Comparison of ENCODE assay signal across 19 cellular contexts in the genomic region with DNA sequence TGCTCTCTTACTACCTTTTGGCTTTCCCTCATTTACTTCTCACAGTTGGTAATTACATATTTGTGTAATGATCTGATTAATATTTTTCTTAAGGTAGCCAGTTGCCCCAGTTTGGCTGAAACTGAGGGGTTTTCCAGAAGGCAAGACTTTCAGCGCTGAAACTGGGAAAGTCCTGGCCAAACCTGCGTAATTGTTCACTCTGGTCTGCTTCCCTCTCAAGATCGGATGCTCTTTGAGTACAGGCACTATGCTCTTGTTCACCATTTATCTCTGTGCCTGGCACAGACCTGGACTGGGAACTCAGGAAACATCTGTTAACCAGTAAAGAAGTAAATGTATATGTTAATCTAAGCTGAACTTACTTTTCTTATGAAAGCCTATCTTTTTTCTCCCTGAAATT.
A peak's percentile ranks its signal among the peaks of the same experiment; 100 is the strongest.
DNase-seq lines count a peak whose midpoint lies in the region; TF ChIP-seq lines count a peak whose summit lies in the region.
"Had no signal": no experiment of that assay in that cellular context is flagged by ENCODE, and none has a peak within 500 bp of the region (broad histone marks: within the 10 kb centered on the region; RNA-seq: fewer than 3 reads in every experiment).

No MANE protein-coding gene starts in this region.

- intact Hi-C loops in mammary epithelial cell (cut with micrococcal nuclease) (no loop called here), MCF 10A (cut with micrococcal nuclease) (no loop called here), CD14-positive monocyte (cut with micrococcal nuclease) (no loop called here)

- H3K9me3 ChIP-seq in mammary epithelial cell (replicated peaks; ENCODE audit: insufficient read depth, low read length), result no peaks in the 10 kb centered on the region

- H3K36me3 ChIP-seq in mammary epithelial cell (ENCODE audit: insufficient read depth, low read length), result no peaks in the 10 kb centered on the region

- in situ Hi-C loops in mammary epithelial cell (cut with MboI; ENCODE audit: low sequenced_read_pairs in 2 of 2) (no loop called here), GM13976 (cut with MboI; ENCODE audit: low sequenced_read_pairs, unreplicated experiment) (no loop called here)

- H3K4me3 ChIP-seq in mammary epithelial cell (replicated peaks in 1 of 3; ENCODE audit: insufficient read depth in 1 of 3, low read depth in 2 of 3, low read length in 3 of 3), result no peak overlapping the region

- H3K9ac ChIP-seq in mammary epithelial cell (ENCODE audit: insufficient read depth, low read length), result no peak overlapping the region

- H3K27ac ChIP-seq in mammary epithelial cell (ENCODE audit: insufficient read depth, low read depth, low read length), result peak overlapping the region; percentile 6
- H3K27ac ChIP-seq: C4-2B had no signal

- H3K27ac Mint-ChIP-seq in MCF 10A (ENCODE audit: low read depth, unreplicated experiment) (no peak overlapping the region), nephron progenitor cell (peak overlapping the region; percentile 7), CD14-positive monocyte (no peak overlapping the region)
- H3K27ac Mint-ChIP-seq: HFFc6 had no signal

- TF ChIP-seq CTCF in mammary epithelial cell (conservative IDR thresholded peaks at IDR 0.05 in 1 of 2, IDR thresholded peaks at IDR 0.05 in 1 of 2; ENCODE audit: extremely low read depth in 1 of 2, insufficient read depth in 1 of 2, low read depth in 1 of 2, low read length in 2 of 2), result no peak
- no peak for TF ChIP-seq CTCF in MCF 10A (IDR thresholded peaks at IDR 0.05; ENCODE audit: unreplicated experiment)
- no peak for TF ChIP-seq CTCF in nephron progenitor cell (IDR thresholded peaks at IDR 0.05)
- TF ChIP-seq CTCF in CD14-positive monocyte (IDR thresholded peaks at IDR 0.05), result no peak
- TF ChIP-seq CTCF in GM10266 (IDR thresholded peaks at IDR 0.05; ENCODE audit: control insufficient read depth, insufficient read depth, low read depth, missing control alignments), result no peak
- TF ChIP-seq CTCF in GM13976 (IDR thresholded peaks at IDR 0.05; ENCODE audit: borderline replicate concordance, control extremely low read depth, extremely low read depth, insufficient read depth, missing control alignments), result no peak

- no peaks in the 10 kb centered on the region for H4K20me1 ChIP-seq in mammary epithelial cell (ENCODE audit: insufficient read depth, low read length)

- H3K9me3 Mint-ChIP-seq in MCF 10A (ENCODE audit: unreplicated experiment) (no peaks in the 10 kb centered on the region), nephron progenitor cell (peaks cover 31% of the 10 kb centered on the region), CD14-positive monocyte (peaks cover 0 to 9% (median 5%) of the 10 kb centered on the region in 7 donors)
- H3K9me3 Mint-ChIP-seq: HFFc6 had no signal

- CTCF ChIA-PET in mammary epithelial cell (lab: Charles Lee; ENCODE audit: low non-redundant PET), result interaction anchor here (0.5 kb wide), 1 partner anchor 9 kb away, joined by 15 read pairs; no protein-coding TSS in a partner anchor
- CTCF ChIA-PET in MCF 10A (lab: Yijun Ruan, JAX), result interaction anchor here (0.6 kb wide), 1 partner anchor 205 kb away, joined by 6 read pairs; no protein-coding TSS in a partner anchor

- H3K27me3 ChIP-seq in mammary epithelial cell (ENCODE audit: insufficient read depth, low read length), result no peaks in the 10 kb centered on the region

- H3K4me1 ChIP-seq in mammary epithelial cell (ENCODE audit: insufficient read depth, low read length), result peaks cover 27% of the 10 kb centered on the region

- no peak overlapping the region for H3K4me2 ChIP-seq in mammary epithelial cell (ENCODE audit: insufficient read depth, low read depth, low read length)

- H3K27me3 Mint-ChIP-seq in MCF 10A (ENCODE audit: insufficient read depth, unreplicated experiment) (no peaks in the 10 kb centered on the region), nephron progenitor cell (ENCODE audit: low read depth, poor library complexity) (no peaks in the 10 kb centered on the region), CD14-positive monocyte (ENCODE audit: low read depth in 3 of 3) (peaks cover 0 to 1% (median 1%) of the 10 kb centered on the region in 3 donors)

- H3K4me1 Mint-ChIP-seq in MCF 10A (ENCODE audit: insufficient read depth, unreplicated experiment) (no peaks in the 10 kb centered on the region), nephron progenitor cell (no peaks in the 10 kb centered on the region), CD14-positive monocyte (no peaks in the 10 kb centered on the region)

- no peak overlapping the region for H2AFZ ChIP-seq in mammary epithelial cell (ENCODE audit: low read depth, low read length)

- POLR2A ChIA-PET in MCF 10A (lab: Yijun Ruan, JAX), result no interaction called here

- no peaks in the 10 kb centered on the region for H3K79me2 ChIP-seq in mammary epithelial cell (ENCODE audit: insufficient read depth, low read length)

- H3K36me3 Mint-ChIP-seq in MCF 10A (ENCODE audit: insufficient read depth, unreplicated experiment) (no peaks in the 10 kb centered on the region), nephron progenitor cell (ENCODE audit: low read depth) (peaks cover 32% of the 10 kb centered on the region), CD14-positive monocyte (peaks cover 0 to 8% of the 10 kb centered on the region in 2 donors)

- dilution Hi-C loops in mammary epithelial cell (cut with HindIII; ENCODE audit: low sequenced_read_pairs), result no loop called here

- BruUV-seq in mammary epithelial cell (replicated peaks; lab: Mats Ljungman, UMichigan) (no TSS peak), MCF 10A (replicated peaks; lab: Mats Ljungman, UMichigan) (no TSS peak)

- WGBS in mammary epithelial cell (ENCODE audit: low coverage, missing lambda C conversion rate), result 51% methylated on average over 3 of the region's 3 CpGs

- peak; percentile 61 for DNase-seq in mammary epithelial cell
- no peak for DNase-seq in MCF 10A (ENCODE audit: unreplicated experiment)
- DNase-seq in dermis blood vessel endothelial cell, result peak; percentile 33
- no peak for DNase-seq in nephron progenitor cell
- no peak for DNase-seq in NCI-H748 treated with DMSO at 0.1 percent for 48 hours (lab: John Stamatoyannopoulos, UW)
- no peak for DNase-seq in CD14-positive monocyte (ENCODE audit: low spot score)
- DNase-seq in GM10266 (ENCODE audit: extremely low spot score), result no peak
- DNase-seq in GM13976 (ENCODE audit: low spot score), result no peak
- DNase-seq: 8988T, COR-L47, DMS153, GOT3, MV-4-11, NCI-H1417 treated with DMSO at 0.1 percent for 48 hours, NCI-H2029, NCI-H2171 treated with DMSO at 0.1 percent for 48 hours, NCI-H82 had no signal

- H3K4me3 Mint-ChIP-seq in MCF 10A (ENCODE audit: unreplicated experiment) (no peak overlapping the region), nephron progenitor cell (no peak overlapping the region), CD14-positive monocyte (no peak overlapping the region)
- H3K4me3 Mint-ChIP-seq: HFFc6 had no signal

Comparison
In these comparisons a context has a peak if more than half of its experiments do, and no peak if none do; other contexts are left out.
1. DNase-seq: peak in mammary epithelial cell (single experiment) and dermis blood vessel endothelial cell (single experiment); none in MCF 10A (single experiment), nephron progenitor cell (single experiment), NCI-H748 treated with DMSO at 0.1 percent for 48 hours (single experiment), CD14-positive monocyte (single experiment), GM10266 (single experiment) and GM13976 (single experiment).